Comparison of ENCODE assay signal across 1 cellular context in genomic region chr9:21454149-21454548, GRCh38.
TF ChIP-seq lines count a peak whose summit lies in the region.

No MANE protein-coding gene starts in this region.

TF ChIP-seq in IMR-90, 13 proteins besides CTCF, POLR2A, EP300 and RAD21 (continued from another document):
- TF ChIP-seq USF2 (IDR thresholded peaks at IDR 0.05; ENCODE audit: low read depth, low read length) (no peak), RFX5 (IDR thresholded peaks at IDR 0.05; ENCODE audit: low read depth, low read length) (no peak), NFE2L2 (IDR thresholded peaks at IDR 0.05; ENCODE audit: low read depth, low read length) (no peak), MAZ (IDR thresholded peaks at IDR 0.05; ENCODE audit: borderline replicate concordance, low read depth, low read length) (no peak), RCOR1 (IDR thresholded peaks at IDR 0.05; ENCODE audit: insufficient replicate concordance, low read length) (no peak), BHLHE40 (IDR thresholded peaks at IDR 0.05; ENCODE audit: low read depth, low read length) (no peak)
